ENCODE assay signal across 8 cellular contexts in the genomic region with DNA sequence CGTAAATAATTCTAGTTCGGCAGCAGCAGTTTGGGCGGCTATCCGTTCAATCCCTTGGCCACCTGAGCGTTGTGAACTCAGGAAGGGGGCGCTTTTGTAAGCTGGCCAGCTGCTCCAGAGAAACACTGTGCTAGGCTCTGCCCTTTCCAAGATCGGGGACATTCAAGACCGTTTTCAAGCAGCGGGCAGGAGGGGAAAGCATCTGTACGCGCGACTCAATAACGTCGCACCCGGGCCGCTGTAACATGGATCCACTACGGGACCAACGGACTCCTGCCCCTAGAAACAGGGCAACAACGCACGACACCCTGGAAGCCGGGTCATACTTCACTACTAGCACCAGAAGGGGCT. TPM values are rescaled to one million over a fixed set of nuclear protein-coding genes. Genes with fewer than 3 reads are reported as not detected.
DNase-seq lines count a peak whose midpoint lies in the region; ATAC-seq, FAIRE-seq and TF ChIP-seq lines count a peak whose summit lies in the region.

No MANE protein-coding gene starts in this region.

- H3K9me3 ChIP-seq in Loucy (ENCODE audit: insufficient read depth, low read depth, low read length) (no peaks in the 10 kb centered on the region), transverse colon (no peaks in the 10 kb centered on the region)

- DNase-seq in GM19239 (ENCODE audit: insufficient read length, low spot score) = no peak
- no peak for DNase-seq in activated T-helper 2 cell treated with anti-CD3 and anti-CD28 coated beads, Interferon-gamma antibody, Interleukin-2, Interleukin-4, amounts not matched to agents 10 μg/mL and 5 μg/mL and 100 μg/mL, durations not matched to agents 14 hours and 24 hours and 36 hours (ENCODE audit: low spot score)
- DNase-seq in left kidney (ENCODE audit: low read depth, low spot score) = peak; percentile 57
- no peak for DNase-seq in transverse colon
- no peak for DNase-seq in activated effector memory CD4-positive, alpha-beta T cell treated with Interleukin-2 at 50 U/mL for 16 hours

- H3K9ac ChIP-seq in Loucy (ENCODE audit: low read depth, low read length, poor library complexity, severe bottlenecking) = peak overlapping the region; percentile 99

- no peak for TF ChIP-seq EP300 in transverse colon (IDR thresholded peaks at IDR 0.05; ENCODE audit: low read depth)

- H3K4me2 ChIP-seq in Loucy (ENCODE audit: low read depth, low read length, poor library complexity, severe bottlenecking) = peak overlapping the region; percentile 95

- H3K36me3 ChIP-seq in Loucy (ENCODE audit: insufficient read depth, low read length) (peaks cover 26% of the 10 kb centered on the region; the same call in 1 of the 2 replicates), transverse colon (no peaks in the 10 kb centered on the region)

- in situ Hi-C loops in transverse colon (cut with MboI; ENCODE audit: low pct_ligation_motif_present in 1 of 4, low pct_unique_long_range_greater_than_20kb in 1 of 4, low sequenced_read_pairs in 3 of 4) = loop anchor here in 1 of 4 donors (10.0 kb wide), 1 partner anchor 52 kb away; the partner anchor contains the start of gene GJD3

- peaks cover 29% of the 10 kb centered on the region for H3K4me1 Mint-ChIP-seq in activated T-helper 2 cell treated with anti-CD3 and anti-CD28 coated beads, Interferon-gamma antibody, Interleukin-2, Interleukin-4, amounts not matched to agents 10 μg/mL and 5 μg/mL and 100 μg/mL, durations not matched to agents 14 hours and 24 hours and 36 hours (ENCODE audit: low read depth)

- no peak for TF ChIP-seq CTCF in C4-2B (conservative IDR thresholded peaks at IDR 0.05)
- TF ChIP-seq CTCF in Loucy (conservative IDR thresholded peaks at IDR 0.05; ENCODE audit: low read length) = peak; percentile 27
- no peak for TF ChIP-seq CTCF in transverse colon (IDR thresholded peaks at IDR 0.05)

- peak overlapping the region; percentile 66 for H2AFZ ChIP-seq in Loucy (ENCODE audit: low read length)

- peak; percentile 14 for FAIRE-seq in GM19239 (lab: Jason Lieb, UNC)

- H3F3A ChIP-seq in Loucy (ENCODE audit: low read depth) = no peaks in the 10 kb centered on the region

- H3K27me3 ChIP-seq in Loucy (ENCODE audit: insufficient read depth, low read length, poor library complexity, severe bottlenecking) = no peaks in the 10 kb centered on the region
- H3K27me3 ChIP-seq in transverse colon = no peaks in the 10 kb centered on the region

- peaks cover 41% of the 10 kb centered on the region for H3K36me3 Mint-ChIP-seq in activated T-helper 2 cell treated with anti-CD3 and anti-CD28 coated beads, Interferon-gamma antibody, Interleukin-2, Interleukin-4, amounts not matched to agents 10 μg/mL and 5 μg/mL and 100 μg/mL, durations not matched to agents 14 hours and 24 hours and 36 hours (ENCODE audit: low read depth)

- H3K9me2 ChIP-seq in Loucy (replicated peaks; ENCODE audit: low read depth, low read length) = no peaks in the 10 kb centered on the region

- no peak for TF ChIP-seq POLR2A in transverse colon (IDR thresholded peaks at IDR 0.05)

- H3K27ac ChIP-seq in C4-2B (peak overlapping the region; percentile 89), transverse colon (peak overlapping the region in 3 of 4 donors; percentile 50 to 65 (median 63))

- peak overlapping the region; percentile 93 for H3K27ac Mint-ChIP-seq in activated T-helper 2 cell treated with anti-CD3 and anti-CD28 coated beads, Interferon-gamma antibody, Interleukin-2, Interleukin-4, amounts not matched to agents 10 μg/mL and 5 μg/mL and 100 μg/mL, durations not matched to agents 14 hours and 24 hours and 36 hours

- peaks cover 43% of the 10 kb centered on the region for H4K20me1 ChIP-seq in Loucy (ENCODE audit: insufficient read depth, low read length, poor library complexity, severe bottlenecking)

- no peak for ATAC-seq in HG03520 (IDR thresholded peaks at IDR 0.05; ENCODE audit: unreplicated experiment)

- no peaks in the 10 kb centered on the region for H3K27me3 Mint-ChIP-seq in activated T-helper 2 cell treated with anti-CD3 and anti-CD28 coated beads, Interferon-gamma antibody, Interleukin-2, Interleukin-4, amounts not matched to agents 10 μg/mL and 5 μg/mL and 100 μg/mL, durations not matched to agents 14 hours and 24 hours and 36 hours (ENCODE audit: low read depth)

- H3K4me3 ChIP-seq in Loucy (ENCODE audit: low read length, poor library complexity, severe bottlenecking) (peak overlapping the region; percentile 95), transverse colon (peak overlapping the region; percentile 48 to 82 (median 61))

- H3K79me2 ChIP-seq in Loucy (ENCODE audit: insufficient read depth, low read length) = peaks cover 55% of the 10 kb centered on the region

- peak overlapping the region; percentile 95 for H3K4me3 Mint-ChIP-seq in activated T-helper 2 cell treated with anti-CD3 and anti-CD28 coated beads, Interferon-gamma antibody, Interleukin-2, Interleukin-4, amounts not matched to agents 10 μg/mL and 5 μg/mL and 100 μg/mL, durations not matched to agents 14 hours and 24 hours and 36 hours (ENCODE audit: low read depth)

- H3K4me1 ChIP-seq in Loucy (ENCODE audit: insufficient read depth, low read length, poor library complexity, severe bottlenecking) (peaks cover 42% of the 10 kb centered on the region), transverse colon (peaks cover 4 to 30% (median 11%) of the 10 kb centered on the region in 4 donors)

- no peaks in the 10 kb centered on the region for H3K9me3 Mint-ChIP-seq in activated T-helper 2 cell treated with anti-CD3 and anti-CD28 coated beads, Interferon-gamma antibody, Interleukin-2, Interleukin-4, amounts not matched to agents 10 μg/mL and 5 μg/mL and 100 μg/mL, durations not matched to agents 14 hours and 24 hours and 36 hours

- WGBS in transverse colon (ENCODE audit: low coverage in 1 of 2), 2 donors = 1% methylated on average over 12 of the region's 21 CpGs; no CpG with 5 or more reads in 1 of the 2 donors

- intact Hi-C loops in activated T-helper 2 cell treated with anti-CD3 and anti-CD28 coated beads, Interferon-gamma antibody, Interleukin-2, Interleukin-4, amounts not matched to agents 10 μg/mL and 5 μg/mL and 100 μg/mL, durations not matched to agents 14 hours and 24 hours and 36 hours (cut with micrococcal nuclease) = loop anchor here (1.0 to 5.0 kb wide), 3 partner anchors 60 to 116 kb away; no protein-coding TSS in a partner anchor
- intact Hi-C loops in transverse colon (cut with DNase I; ENCODE audit: low total_unique reads) = loop anchor here (5.0 kb wide), 1 partner anchor 55 kb away; the partner anchor contains the start of gene GJD3

RNA-seq across cellular contexts. Expression of gene TOP2A, which starts 0.5 kb away (rescaled TPM):
- total RNA-seq in activated T-helper 2 cell treated with anti-CD3 and anti-CD28 coated beads, Interferon-gamma antibody, Interleukin-2, Interleukin-4, amounts not matched to agents 10 μg/mL and 5 μg/mL and 100 μg/mL, durations not matched to agents 14 hours and 24 hours and 36 hours = 193 and 199 TPM in 2 replicates
- total RNA-seq in transverse colon = 10 to 100 TPM in 1 of 4 donors, 1 to 10 TPM in 2, under 1 TPM in 1; 0.37 to 25.5 (median 7.5) TPM

RNA-seq across cellular contexts. Expression of gene IGFBP4, which starts 26.0 kb away (rescaled TPM):
- 54.6 and 59.3 TPM in 2 replicates for total RNA-seq in activated T-helper 2 cell treated with anti-CD3 and anti-CD28 coated beads, Interferon-gamma antibody, Interleukin-2, Interleukin-4, amounts not matched to agents 10 μg/mL and 5 μg/mL and 100 μg/mL, durations not matched to agents 14 hours and 24 hours and 36 hours
- total RNA-seq in transverse colon = 100 to 1,000 TPM in 3 of 4 donors, 10 to 100 TPM in 1; 98.4 to 302 (median 166) TPM

RNA-seq across cellular contexts. Expression of gene GJD3, which starts 52.7 kb away (rescaled TPM):
- total RNA-seq in activated T-helper 2 cell treated with anti-CD3 and anti-CD28 coated beads, Interferon-gamma antibody, Interleukin-2, Interleukin-4, amounts not matched to agents 10 μg/mL and 5 μg/mL and 100 μg/mL, durations not matched to agents 14 hours and 24 hours and 36 hours = 0.48 TPM in 1 of 2 replicates, not detected in the other
- total RNA-seq in transverse colon = not detected
